Comparison of ENCODE assay signal across 1 cellular context in genomic region chr3:11622846-11623550, GRCh38.
TF ChIP-seq lines count a peak whose summit lies in the region.

No MANE protein-coding gene starts in this region.

TF ChIP-seq in HepG2, 621 proteins besides CTCF, POLR2A, EP300 and RAD21 (continued from another document):
- peak; percentile 93 for TF ChIP-seq ARID5B (CRISPR knock-in tag; IDR thresholded peaks at IDR 0.05)
- TF ChIP-seq BHLHE40 (IDR thresholded peaks at IDR 0.05; ENCODE audit: low read length) = 0 out of 2 replicates have a peak, but pooled peaks have one; percentile 30
- peak; percentile 83 for TF ChIP-seq ZMYM4 (CRISPR knock-in tag; IDR thresholded peaks at IDR 0.05)
- 0 out of 2 replicates have a peak, but pooled peaks have one; percentile 39 for TF ChIP-seq MLX (CRISPR knock-in tag; IDR thresholded peaks at IDR 0.05)
- TF ChIP-seq ZFP1 (CRISPR knock-in tag; IDR thresholded peaks at IDR 0.05) = peak; percentile 71; the same call in 1 of the 2 replicates
- no peak for TF ChIP-seq RFXANK (CRISPR knock-in tag; IDR thresholded peaks at IDR 0.05)
- no peak for TF ChIP-seq TRIM24 (CRISPR knock-in tag; IDR thresholded peaks at IDR 0.05)
- TF ChIP-seq TBX2 (CRISPR knock-in tag; IDR thresholded peaks at IDR 0.05; ENCODE audit: borderline replicate concordance) = peak; percentile 39; the same call in 1 of the 2 replicates
- peak; percentile 69; the same call in 1 of the 2 replicates for TF ChIP-seq ZNF362 (CRISPR knock-in tag; IDR thresholded peaks at IDR 0.05; ENCODE audit: borderline replicate concordance)
- TF ChIP-seq NR2F1 (CRISPR knock-in tag; IDR thresholded peaks at IDR 0.05) = 0 out of 4 replicates have a peak, but pooled peaks of 1 of the 2 experiments have one; percentile 25
- no peak for TF ChIP-seq SOX13 (IDR thresholded peaks at IDR 0.05)
- peak in 1 of 2 experiments; percentile 76; a peak in 1 of 4 replicates for TF ChIP-seq SOX13 (CRISPR knock-in tag; conservative IDR thresholded peaks at IDR 0.05 in 1 of 2, IDR thresholded peaks at IDR 0.05 in 1 of 2)
- TF ChIP-seq ZNF547 (CRISPR knock-in tag; IDR thresholded peaks at IDR 0.05) = no peak
- no peak for TF ChIP-seq ZNF549 (CRISPR knock-in tag; IDR thresholded peaks at IDR 0.05)
- TF ChIP-seq CEBPZ (IDR thresholded peaks at IDR 0.05; ENCODE audit: low read length) = no peak
- no peak for TF ChIP-seq GABPA (IDR thresholded peaks at IDR 0.05; ENCODE audit: low read depth, low read length)
- peak; percentile 31; the same call in 1 of the 2 replicates for TF ChIP-seq GABPA (CRISPR knock-in tag; IDR thresholded peaks at IDR 0.05; ENCODE audit: low read depth)
- TF ChIP-seq ZNF737 (CRISPR knock-in tag; IDR thresholded peaks at IDR 0.05; ENCODE audit: borderline replicate concordance) = no peak
- TF ChIP-seq ZBTB25 (CRISPR knock-in tag; IDR thresholded peaks at IDR 0.05) = no peak
- TF ChIP-seq ZNF777 (CRISPR knock-in tag; IDR thresholded peaks at IDR 0.05) = no peak
- TF ChIP-seq MNT (IDR thresholded peaks at IDR 0.05) = no peak
- TF ChIP-seq GABPB1 (CRISPR knock-in tag; IDR thresholded peaks at IDR 0.05) = no peak
- peak; percentile 57; the same call in 1 of the 2 replicates for TF ChIP-seq ZNF335 (CRISPR knock-in tag; IDR thresholded peaks at IDR 0.05)
- TF ChIP-seq HOMEZ (CRISPR knock-in tag; IDR thresholded peaks at IDR 0.05; ENCODE audit: low read depth) = peak; percentile 98
- no peak for TF ChIP-seq ATAD3A (CRISPR knock-in tag; IDR thresholded peaks at IDR 0.05)
- 0 out of 2 replicates have a peak, but pooled peaks have one; percentile 10 for TF ChIP-seq GATAD1 (CRISPR knock-in tag; IDR thresholded peaks at IDR 0.05)
- no peak for TF ChIP-seq ZNF788 (CRISPR knock-in tag; IDR thresholded peaks at IDR 0.05; ENCODE audit: borderline replicate concordance)
- TF ChIP-seq ETV6 (CRISPR knock-in tag; conservative IDR thresholded peaks at IDR 0.05) = no peak
- no peak for TF ChIP-seq ZNF143 (CRISPR knock-in tag; IDR thresholded peaks at IDR 0.05)
- peak; percentile 53; the same call in 1 of the 2 replicates for TF ChIP-seq ATF2 (CRISPR knock-in tag; IDR thresholded peaks at IDR 0.05)
- no peak for TF ChIP-seq FOXO4 (CRISPR knock-in tag; conservative IDR thresholded peaks at IDR 0.05)
- peak; percentile 46; the same call in 1 of the 2 replicates for TF ChIP-seq CEBPG (CRISPR knock-in tag; IDR thresholded peaks at IDR 0.05)
- peak; percentile 42; the same call in 1 of the 2 replicates for TF ChIP-seq HDAC2 (CRISPR knock-in tag; IDR thresholded peaks at IDR 0.05)
- no peak for TF ChIP-seq PAWR (CRISPR knock-in tag; IDR thresholded peaks at IDR 0.05; ENCODE audit: borderline replicate concordance)
- no peak; the same call in 1 of the 2 replicates for TF ChIP-seq NR2F6 (IDR thresholded peaks at IDR 0.05)
- 0 out of 2 replicates have a peak, but pooled peaks have one; percentile 14 for TF ChIP-seq NR2F6 (CRISPR knock-in tag; IDR thresholded peaks at IDR 0.05)
- no peak for TF ChIP-seq HOXA3 (CRISPR knock-in tag; IDR thresholded peaks at IDR 0.05)
- no peak for TF ChIP-seq E2F5 (CRISPR knock-in tag; conservative IDR thresholded peaks at IDR 0.05)
- peak; percentile 46; the same call in 1 of the 2 replicates for TF ChIP-seq HNF1B (CRISPR knock-in tag; IDR thresholded peaks at IDR 0.05)
